In genomic region chr21:32392299-32392879, GRCh38 we compare ENCODE assay signal across 3 cellular contexts.
TF ChIP-seq lines count a peak whose summit lies in the region.

No MANE protein-coding gene starts in this region.

TF ChIP-seq in GM12878, 131 proteins besides CTCF, POLR2A, EP300 and RAD21:
- TF ChIP-seq DPF2 (IDR thresholded peaks at IDR 0.05) (0 out of 2 replicates have a peak, but pooled peaks have one; percentile 11), POU2F2 (IDR thresholded peaks at IDR 0.05; ENCODE audit: borderline replicate concordance, low read depth, low read length) (no peak)

TF ChIP-seq in HepG2, 621 proteins besides CTCF, POLR2A, EP300 and RAD21 (continues in another document):
- TF ChIP-seq SMAD1 (CRISPR knock-in tag; IDR thresholded peaks at IDR 0.05; ENCODE audit: borderline replicate concordance, low read depth) (peak; percentile 88; the same call in 1 of the 2 replicates), BCLAF1 (IDR thresholded peaks at IDR 0.05) (no peak), POGK (CRISPR knock-in tag; conservative IDR thresholded peaks at IDR 0.05) (no peak), NFE2 (CRISPR knock-in tag; IDR thresholded peaks at IDR 0.05) (no peak), ZNF577 (CRISPR knock-in tag; IDR thresholded peaks at IDR 0.05; ENCODE audit: borderline replicate concordance, low read depth) (no peak), TBP (CRISPR knock-in tag; IDR thresholded peaks at IDR 0.05) (no peak), TARDBP (CRISPR knock-in tag; IDR thresholded peaks at IDR 0.05) (peak; percentile 72), ZNF512B (CRISPR knock-in tag; IDR thresholded peaks at IDR 0.05; ENCODE audit: borderline replicate concordance) (0 out of 2 replicates have a peak, but pooled peaks have one; percentile 16), ZNF230 (CRISPR knock-in tag; IDR thresholded peaks at IDR 0.05) (peak; percentile 34; the same call in 1 of the 2 replicates), ZNF354B (CRISPR knock-in tag; IDR thresholded peaks at IDR 0.05) (peak; percentile 82; the same call in 1 of the 2 replicates), ZNF556 (CRISPR knock-in tag; IDR thresholded peaks at IDR 0.05; ENCODE audit: borderline replicate concordance) (0 out of 2 replicates have a peak, but pooled peaks have one; percentile 33), ZNF841 (CRISPR knock-in tag; IDR thresholded peaks at IDR 0.05; ENCODE audit: borderline replicate concordance) (0 out of 2 replicates have a peak, but pooled peaks have one; percentile 39), AGO2 (optimal IDR thresholded peaks at IDR 0.05; ENCODE audit: low read depth, low read length) (peak; percentile 83), AHR (CRISPR knock-in tag; IDR thresholded peaks at IDR 0.05) (0 out of 2 replicates have a peak, but pooled peaks have one; percentile 48), GLI4 (CRISPR knock-in tag; IDR thresholded peaks at IDR 0.05; ENCODE audit: borderline replicate concordance) (peak; percentile 85; the same call in 1 of the 2 replicates), HIVEP1 (CRISPR knock-in tag; IDR thresholded peaks at IDR 0.05) (0 out of 2 replicates have a peak, but pooled peaks have one; percentile 45), HES4 (CRISPR knock-in tag; IDR thresholded peaks at IDR 0.05; ENCODE audit: borderline replicate concordance) (peak; percentile 56; the same call in 1 of the 2 replicates), ZNF883 (CRISPR knock-in tag; IDR thresholded peaks at IDR 0.05; ENCODE audit: not compliant biosample characterization) (peak; percentile 67), CCDC6 (CRISPR knock-in tag; IDR thresholded peaks at IDR 0.05) (no peak), RNF2 (conservative IDR thresholded peaks at IDR 0.05; ENCODE audit: low read depth) (0 out of 2 replicates have a peak, but pooled peaks have one; percentile 19), BORCS8-MEF2B (CRISPR knock-in tag; IDR thresholded peaks at IDR 0.05) (peak; percentile 79; the same call in 1 of the 2 replicates), JUN (CRISPR knock-in tag; IDR thresholded peaks at IDR 0.05) (0 out of 2 replicates have a peak, but pooled peaks have one; percentile 40), ZBTB21 (CRISPR knock-in tag; IDR thresholded peaks at IDR 0.05) (no peak), SOX13 (IDR thresholded peaks at IDR 0.05) (no peak), SOX13 (CRISPR knock-in tag; conservative IDR thresholded peaks at IDR 0.05 in 1 of 2, IDR thresholded peaks at IDR 0.05 in 1 of 2) (peak in 1 of 2 experiments; percentile 7; a peak in 1 of 4 replicates), LCORL (IDR thresholded peaks at IDR 0.05) (no peak), LCORL (CRISPR knock-in tag; IDR thresholded peaks at IDR 0.05) (no peak), ZNF589 (CRISPR knock-in tag; conservative IDR thresholded peaks at IDR 0.05) (no peak)

TF ChIP-seq in GM12891, 5 proteins besides CTCF, POLR2A, EP300 and RAD21:
- no peak for TF ChIP-seq PAX5 (IDR thresholded peaks at IDR 0.05; ENCODE audit: insufficient read depth, low read length, severe bottlenecking)
- TF ChIP-seq SPI1 (IDR thresholded peaks at IDR 0.05; ENCODE audit: low read depth, low read length), result no peak
- no peak for TF ChIP-seq TAF1 (IDR thresholded peaks at IDR 0.05; ENCODE audit: low read depth, low read length)
- TF ChIP-seq POU2F2 (IDR thresholded peaks at IDR 0.05; ENCODE audit: low read depth, low read length), result no peak
- TF ChIP-seq POLR2AphosphoS5 (IDR thresholded peaks at IDR 0.05; ENCODE audit: low read depth, low read length), result no peak
